In genomic region chr12:126883737-126884136, GRCh38 we compare ENCODE assay signal across 19 cellular contexts.
DNase-seq lines count a peak whose midpoint lies in the region; ATAC-seq and TF ChIP-seq lines count a peak whose summit lies in the region.
"Had no signal": no experiment of that assay in that cellular context is flagged by ENCODE, and none has a peak within 500 bp of the region (broad histone marks: within the 10 kb centered on the region; RNA-seq: fewer than 3 reads in every experiment).

No MANE protein-coding gene starts in this region.

- no peaks in the 10 kb centered on the region for H3K27me3 ChIP-seq in right atrium auricular region
- peaks cover 0 to 15% (median 0%) of the 10 kb centered on the region in 4 donors for H3K27me3 ChIP-seq in esophagus muscularis mucosa
- H3K27me3 ChIP-seq in smooth muscle cell (ENCODE audit: low read depth) = no peaks in the 10 kb centered on the region

- H3K9me3 ChIP-seq in right atrium auricular region (no peaks in the 10 kb centered on the region), esophagus muscularis mucosa (no peaks in the 10 kb centered on the region), smooth muscle cell (replicated peaks; ENCODE audit: low read depth) (no peaks in the 10 kb centered on the region)

- no peak overlapping the region for H3K4me2 ChIP-seq in smooth muscle cell

- no peaks in the 10 kb centered on the region for H3K36me3 ChIP-seq in right atrium auricular region
- no peaks in the 10 kb centered on the region for H3K36me3 ChIP-seq in esophagus muscularis mucosa
- no peaks in the 10 kb centered on the region for H3K36me3 ChIP-seq in smooth muscle cell (ENCODE audit: low read depth)

- H3K4me3 ChIP-seq in right atrium auricular region (no peak overlapping the region), esophagus muscularis mucosa (no peak overlapping the region), smooth muscle cell (no peak overlapping the region)

- no peak for TF ChIP-seq POLR2A in esophagus muscularis mucosa (IDR thresholded peaks at IDR 0.05; ENCODE audit: low read depth)

- ATAC-seq in Right ventricle myocardium inferior = peak; percentile 50
- ATAC-seq in activated naive CD8-positive, alpha-beta T cell treated with anti-CD3 and anti-CD28 coated beads, Interleukin-2, amount 50 U/mL, for 24 hours = no peak
- ATAC-seq: Panc1 had no signal

- no peaks in the 10 kb centered on the region for H3K4me1 Mint-ChIP-seq in activated naive CD8-positive, alpha-beta T cell treated with anti-CD3 and anti-CD28 coated beads, Interleukin-2, amount 50 U/mL, for 24 hours
- H3K4me1 Mint-ChIP-seq: B cell; CD4-positive, alpha-beta memory T cell had no signal

- TF ChIP-seq CTCF in right atrium auricular region (IDR thresholded peaks at IDR 0.05) (no peak), esophagus muscularis mucosa (IDR thresholded peaks at IDR 0.05) (no peak), smooth muscle cell (IDR thresholded peaks at IDR 0.05; ENCODE audit: borderline replicate concordance, insufficient read depth, poor library complexity, severe bottlenecking) (no peak)

- no peaks in the 10 kb centered on the region for H3K9me3 Mint-ChIP-seq in activated naive CD8-positive, alpha-beta T cell treated with anti-CD3 and anti-CD28 coated beads, Interleukin-2, amount 50 U/mL, for 24 hours

- H3K27ac ChIP-seq in right atrium auricular region = no peak overlapping the region
- H3K27ac ChIP-seq in esophagus muscularis mucosa (replicated peaks in 1 of 4) = no peak overlapping the region
- H3K27ac ChIP-seq in smooth muscle cell (ENCODE audit: low read depth) = no peak overlapping the region

- H2AFZ ChIP-seq in smooth muscle cell (ENCODE audit: low read depth) = peak overlapping the region; percentile 15

- no peaks in the 10 kb centered on the region for H3K79me2 ChIP-seq in smooth muscle cell (ENCODE audit: low read depth)

- WGBS in esophagus muscularis mucosa = 0% methylated on average over 2 of the region's 4 CpGs
- WGBS in smooth muscle cell (ENCODE audit: low lambda C conversion rate) = 56% methylated on average over 4 of the region's 4 CpGs

- H4K20me1 ChIP-seq in smooth muscle cell (ENCODE audit: low read depth) = no peaks in the 10 kb centered on the region

- DNase-seq in Right ventricle myocardium inferior (ENCODE audit: missing footprints) (no peak), right atrium auricular region (ENCODE audit: low spot score) (no peak), esophagus muscularis mucosa (ENCODE audit: extremely low spot score) (peak; percentile 89), islet precursor cell (peak; percentile 69), smooth muscle cell (lab: John Stamatoyannopoulos, UW; ENCODE audit: unreplicated experiment) (no peak), ecto neural progenitor cell (ENCODE audit: low spot score) (no peak)
- no peak for DNase-seq in stimulated activated naive CD4-positive, alpha-beta T cell treated with Interleukin-2 at 50 U/mL for 16 hours (lab: John Stamatoyannopoulos, UW)
- no peak for DNase-seq in activated naive CD8-positive, alpha-beta T cell treated with anti-CD3 and anti-CD28 coated beads, Interleukin-2, amount 50 U/mL, for 24 hours
- DNase-seq: CD4-positive, alpha-beta memory T cell; DMS53; EL; H7; HFFc6; NCI-H1436 treated with DMSO at 0.1 percent for 48 hours; NCI-H2029 treated with DMSO at 0.1 percent for 48 hours; NCI-H2171; NCI-H526 had no signal

- intact Hi-C loops in Right ventricle myocardium inferior (cut with DNase I) = no loop called here
- intact Hi-C loops in esophagus muscularis mucosa (cut with DNase I) = no loop called here

- peaks cover 0 to 4% of the 10 kb centered on the region in 2 donors for H3K4me1 ChIP-seq in right atrium auricular region
- H3K4me1 ChIP-seq in esophagus muscularis mucosa = peaks cover 0 to 12% (median 9%) of the 10 kb centered on the region in 4 donors
- no peaks in the 10 kb centered on the region for H3K4me1 ChIP-seq in smooth muscle cell (ENCODE audit: low read depth)

- no peaks in the 10 kb centered on the region for H3K27me3 Mint-ChIP-seq in activated naive CD8-positive, alpha-beta T cell treated with anti-CD3 and anti-CD28 coated beads, Interleukin-2, amount 50 U/mL, for 24 hours
- H3K27me3 Mint-ChIP-seq: B cell had no signal

- H3K27ac Mint-ChIP-seq in activated naive CD8-positive, alpha-beta T cell treated with anti-CD3 and anti-CD28 coated beads, Interleukin-2, amount 50 U/mL, for 24 hours = no peak overlapping the region
- H3K27ac Mint-ChIP-seq: B cell; CD4-positive, alpha-beta memory T cell; HFFc6 had no signal

- no peak overlapping the region for H3K9ac ChIP-seq in smooth muscle cell (ENCODE audit: low read depth)

- H3K4me3 Mint-ChIP-seq in activated naive CD8-positive, alpha-beta T cell treated with anti-CD3 and anti-CD28 coated beads, Interleukin-2, amount 50 U/mL, for 24 hours = no peak overlapping the region
- H3K4me3 Mint-ChIP-seq: B cell; CD4-positive, alpha-beta memory T cell; HFFc6 had no signal

- no peak for TF ChIP-seq EP300 in esophagus muscularis mucosa (IDR thresholded peaks at IDR 0.05)

- no peaks in the 10 kb centered on the region for H3K36me3 Mint-ChIP-seq in activated naive CD8-positive, alpha-beta T cell treated with anti-CD3 and anti-CD28 coated beads, Interleukin-2, amount 50 U/mL, for 24 hours (ENCODE audit: low read depth)
- H3K36me3 Mint-ChIP-seq: CD4-positive, alpha-beta memory T cell had no signal

- H3F3A ChIP-seq in smooth muscle cell (ENCODE audit: low read depth) = no peaks in the 10 kb centered on the region

Comparison
In these comparisons a context has a peak if more than half of its experiments do, and no peak if none do; other contexts are left out.
1. DNase-seq: peak in esophagus muscularis mucosa (single experiment) and islet precursor cell (single experiment); none in Right ventricle myocardium inferior (single experiment), right atrium auricular region (single experiment), smooth muscle cell (single experiment), ecto neural progenitor cell (single experiment), stimulated activated naive CD4-positive, alpha-beta T cell treated with Interleukin-2 at 50 U/mL for 16 hours (single experiment) and activated naive CD8-positive, alpha-beta T cell treated with anti-CD3 and anti-CD28 coated beads, Interleukin-2, amount 50 U/mL, for 24 hours (single experiment).